ENCODE assay signal across 15 cellular contexts in the genomic region with DNA sequence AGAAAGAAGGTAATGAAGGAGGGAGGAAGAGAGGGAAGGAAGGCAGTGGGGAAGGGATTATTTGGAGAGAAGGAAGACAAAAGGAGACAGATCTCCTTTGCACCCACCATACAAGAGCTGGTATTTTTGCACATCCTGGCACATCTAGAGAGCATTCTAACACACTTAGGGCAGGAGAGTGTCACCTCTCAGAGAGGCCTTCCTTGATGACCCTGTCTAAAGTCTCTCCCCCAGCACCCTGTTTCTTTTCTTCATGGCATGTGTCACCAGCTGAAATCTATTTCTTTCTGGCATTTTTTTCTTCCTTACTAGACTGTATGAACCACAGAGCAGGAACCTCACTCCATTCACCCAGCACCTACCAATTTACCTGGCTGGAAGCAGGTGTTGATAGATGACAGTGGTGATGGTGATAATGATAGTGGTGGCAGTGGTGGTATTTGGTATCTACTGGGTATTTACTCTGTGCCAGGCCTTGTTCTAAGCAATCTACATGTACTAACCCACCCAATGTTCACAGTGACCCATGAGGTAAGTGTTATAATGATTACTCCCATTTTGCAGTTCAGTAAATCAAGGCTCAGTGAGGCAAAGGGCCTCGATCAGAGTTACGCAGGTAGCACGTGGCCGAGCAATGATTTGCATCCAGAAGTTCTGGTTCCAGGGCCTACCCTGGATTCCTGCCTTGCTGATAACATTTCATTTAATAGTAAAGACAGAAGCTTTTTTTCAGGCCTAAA.
DNase-seq lines count a peak whose midpoint lies in the region; ATAC-seq and TF ChIP-seq lines count a peak whose summit lies in the region.
"Had no signal": no experiment of that assay in that cellular context is flagged by ENCODE, and none has a peak within 500 bp of the region (broad histone marks: within the 10 kb centered on the region; RNA-seq: fewer than 3 reads in every experiment).

No MANE protein-coding gene starts in this region.

- no peak for TF ChIP-seq CTCF in breast epithelium (IDR thresholded peaks at IDR 0.05)

- no peak overlapping the region for H3K27ac ChIP-seq in CD4-positive, alpha-beta memory T cell (ENCODE audit: low read depth, low read length)
- no peak overlapping the region for H3K27ac ChIP-seq in aorta (ENCODE audit: low read depth in 1 of 2, low read length in 2 of 2)
- H3K27ac ChIP-seq in breast epithelium, result no peak overlapping the region

- intact Hi-C loops in CD4-positive, alpha-beta memory T cell (cut with micrococcal nuclease), result no loop called here
- intact Hi-C loops in aorta (cut with DNase I) (no loop called here), breast epithelium (cut with DNase I; ENCODE audit: low total_unique reads) (no loop called here)

- peaks cover 17% of the 10 kb centered on the region for H3K36me3 ChIP-seq in CD4-positive, alpha-beta memory T cell (ENCODE audit: insufficient read depth, low read length)
- no peaks in the 10 kb centered on the region for H3K36me3 ChIP-seq in aorta (ENCODE audit: control insufficient read depth in 1 of 2, insufficient read depth in 2 of 2, low read length in 1 of 2)
- no peaks in the 10 kb centered on the region for H3K36me3 ChIP-seq in breast epithelium
- H3K36me3 ChIP-seq: thoracic aorta had no signal

- no peak for TF ChIP-seq POLR2A in breast epithelium (IDR thresholded peaks at IDR 0.05)

- CTCF ChIA-PET in CD4-positive, alpha-beta memory T cell (lab: Charles Lee; ENCODE audit: partially characterized antibody), result interaction anchor here (1.0 to 2.9 kb wide), 4 partner anchors 13 to 184 kb away, joined by 4 to 15 read pairs (median 8); no protein-coding TSS in a partner anchor

- no peak overlapping the region for H3K4me3 ChIP-seq in CD4-positive, alpha-beta memory T cell (ENCODE audit: low read length in 2 of 2)
- H3K4me3 ChIP-seq in aorta (ENCODE audit: low read length in 2 of 2) (no peak overlapping the region), breast epithelium (no peak overlapping the region)
- H3K4me3 ChIP-seq: thoracic aorta had no signal

- POLR2A ChIA-PET in CD4-positive, alpha-beta memory T cell (lab: Charles Lee; ENCODE audit: partially characterized antibody), result interaction anchor here (0.7 to 12.9 kb wide), 4 partner anchors 11 to 131 kb away, joined by 3 to 148 read pairs (median 16); partner anchors contain the start of gene NFATC2

- H3K4me1 ChIP-seq in CD4-positive, alpha-beta memory T cell (ENCODE audit: insufficient read depth, low read length), result peaks cover 93% of the 10 kb centered on the region
- H3K4me1 ChIP-seq in aorta (ENCODE audit: control insufficient read depth in 1 of 2, insufficient read depth in 2 of 2, low read length in 2 of 2), result peaks cover 0 to 2% of the 10 kb centered on the region in 2 donors
- peaks cover 5 to 10% of the 10 kb centered on the region in 2 donors for H3K4me1 ChIP-seq in breast epithelium

- H3K9me3 Mint-ChIP-seq in CD4-positive, alpha-beta memory T cell, result peaks cover 0 to 2% (median 0%) of the 10 kb centered on the region in 8 donors
- no peaks in the 10 kb centered on the region for H3K9me3 Mint-ChIP-seq in IgD-negative memory B cell
- H3K9me3 Mint-ChIP-seq in activated naive CD8-positive, alpha-beta T cell treated with anti-CD3 and anti-CD28 coated beads for 36 hours, result peaks cover 6% of the 10 kb centered on the region
- peaks cover 3% of the 10 kb centered on the region for H3K9me3 Mint-ChIP-seq in natural killer cell treated with Interleukin-12 subunit alpha and Interleukin-12 subunit beta and Interleukin-15 and Interleukin-18, amount 100 ng/mL, for 72 hours

- peak overlapping the region in 5 of 8 donors; percentile 6 to 60 (median 47) for H3K4me3 Mint-ChIP-seq in CD4-positive, alpha-beta memory T cell
- H3K4me3 Mint-ChIP-seq in IgD-negative memory B cell, result no peak overlapping the region
- no peak overlapping the region for H3K4me3 Mint-ChIP-seq in activated naive CD8-positive, alpha-beta T cell treated with anti-CD3 and anti-CD28 coated beads for 36 hours
- peak overlapping the region; percentile 25 for H3K4me3 Mint-ChIP-seq in natural killer cell treated with Interleukin-12 subunit alpha and Interleukin-12 subunit beta and Interleukin-15 and Interleukin-18, amount 100 ng/mL, for 72 hours

- DNase-seq in CD4-positive, alpha-beta memory T cell, result peak in 1 of 5 donors; percentile 52
- DNase-seq in activated naive CD8-positive, alpha-beta T cell treated with anti-CD3 and anti-CD28 coated beads for 36 hours, result no peak
- no peak for DNase-seq in natural killer cell treated with Interleukin-12 subunit alpha and Interleukin-12 subunit beta and Interleukin-15 and Interleukin-18, amount 100 ng/mL, for 72 hours (ENCODE audit: low spot score)
- DNase-seq in NCI-H446 treated with DMSO at 0.1 percent for 48 hours (lab: John Stamatoyannopoulos, UW) (no peak), aorta (no peak), breast epithelium (ENCODE audit: low spot score in 2 of 2) (no peak)
- DNase-seq: activated CD8-positive, alpha-beta memory T cell treated with anti-CD3 and anti-CD28 coated beads for 24 hours; effector CD8-positive, alpha-beta T cell; NCI-H187; NCI-H510A; retina; stimulated activated CD4-positive, alpha-beta T cell treated with anti-CD3 and anti-CD28 coated beads, Interleukin-12 subunit alpha, Interleukin-12 subunit beta, amount 100 ng/mL, for 4 hours had no signal

- no peaks in the 10 kb centered on the region for H3K9me3 ChIP-seq in CD4-positive, alpha-beta memory T cell (ENCODE audit: control insufficient read depth in 1 of 2, low read length in 2 of 2)
- H3K9me3 ChIP-seq in aorta (ENCODE audit: control insufficient read depth, low read length), result no peaks in the 10 kb centered on the region
- H3K9me3 ChIP-seq in breast epithelium, result no peaks in the 10 kb centered on the region
- H3K9me3 ChIP-seq: thoracic aorta had no signal

- 96 to 98% methylated on average over 4 of the region's 4 CpGs for WGBS in aorta, 2 donors

- H3K27me3 Mint-ChIP-seq in CD4-positive, alpha-beta memory T cell, result no peaks in the 10 kb centered on the region
- H3K27me3 Mint-ChIP-seq in IgD-negative memory B cell, result no peaks in the 10 kb centered on the region
- H3K27me3 Mint-ChIP-seq in activated naive CD8-positive, alpha-beta T cell treated with anti-CD3 and anti-CD28 coated beads for 36 hours, result no peaks in the 10 kb centered on the region
- H3K27me3 Mint-ChIP-seq in natural killer cell treated with Interleukin-12 subunit alpha and Interleukin-12 subunit beta and Interleukin-15 and Interleukin-18, amount 100 ng/mL, for 72 hours, result no peaks in the 10 kb centered on the region

- no peaks in the 10 kb centered on the region for H3K27me3 ChIP-seq in CD4-positive, alpha-beta memory T cell (ENCODE audit: insufficient read depth, low read length)
- H3K27me3 ChIP-seq in aorta (ENCODE audit: control insufficient read depth in 1 of 2, insufficient read depth in 2 of 2, low read length in 1 of 2) (no peaks in the 10 kb centered on the region), breast epithelium (no peaks in the 10 kb centered on the region)

- H3K36me3 Mint-ChIP-seq in CD4-positive, alpha-beta memory T cell, result peaks cover 53 to 54% of the 10 kb centered on the region in 2 donors
- H3K36me3 Mint-ChIP-seq in IgD-negative memory B cell, result peaks cover 3% of the 10 kb centered on the region
- H3K36me3 Mint-ChIP-seq in activated naive CD8-positive, alpha-beta T cell treated with anti-CD3 and anti-CD28 coated beads for 36 hours, result peaks cover 49% of the 10 kb centered on the region
- peaks cover 10% of the 10 kb centered on the region for H3K36me3 Mint-ChIP-seq in natural killer cell treated with Interleukin-12 subunit alpha and Interleukin-12 subunit beta and Interleukin-15 and Interleukin-18, amount 100 ng/mL, for 72 hours

- ATAC-seq in natural killer cell treated with Interleukin-12 subunit alpha and Interleukin-12 subunit beta and Interleukin-15 and Interleukin-18, amount 100 ng/mL, for 72 hours, result no peak
- no peak for ATAC-seq in aorta (ENCODE audit: low FRiP score)
- ATAC-seq: left lobe of liver had no signal

- H3K27ac Mint-ChIP-seq in CD4-positive, alpha-beta memory T cell, result peak overlapping the region; percentile 60 to 90 (median 80)
- peak overlapping the region in 2 of 3 donors; percentile 70 to 84 for H3K27ac Mint-ChIP-seq in IgD-negative memory B cell
- H3K27ac Mint-ChIP-seq in activated naive CD8-positive, alpha-beta T cell treated with anti-CD3 and anti-CD28 coated beads for 36 hours, result peak overlapping the region; percentile 43
- peak overlapping the region; percentile 92 to 98 for H3K27ac Mint-ChIP-seq in natural killer cell treated with Interleukin-12 subunit alpha and Interleukin-12 subunit beta and Interleukin-15 and Interleukin-18, amount 100 ng/mL, for 72 hours

- peaks cover 43 to 90% (median 65%) of the 10 kb centered on the region in 4 donors for H3K4me1 Mint-ChIP-seq in CD4-positive, alpha-beta memory T cell
- peaks cover 31 to 32% (median 31%) of the 10 kb centered on the region in 3 donors for H3K4me1 Mint-ChIP-seq in IgD-negative memory B cell
- peaks cover 34% of the 10 kb centered on the region for H3K4me1 Mint-ChIP-seq in activated naive CD8-positive, alpha-beta T cell treated with anti-CD3 and anti-CD28 coated beads for 36 hours
- peaks cover 71 to 82% of the 10 kb centered on the region in 2 donors for H3K4me1 Mint-ChIP-seq in natural killer cell treated with Interleukin-12 subunit alpha and Interleukin-12 subunit beta and Interleukin-15 and Interleukin-18, amount 100 ng/mL, for 72 hours (ENCODE audit: low read depth in 2 of 2)

Comparison
In these comparisons a context has a peak if more than half of its experiments do, and no peak if none do; other contexts are left out.
1. H3K27ac Mint-ChIP-seq: peak in every context shown above with its lines; median percentile 95 in natural killer cell treated with Interleukin-12 subunit alpha and Interleukin-12 subunit beta and Interleukin-15 and Interleukin-18, amount 100 ng/mL, for 72 hours; 80 in CD4-positive, alpha-beta memory T cell; 77 in IgD-negative memory B cell; 43 in activated naive CD8-positive, alpha-beta T cell treated with anti-CD3 and anti-CD28 coated beads for 36 hours.
2. H3K4me3 Mint-ChIP-seq: peak in CD4-positive, alpha-beta memory T cell (5 of 8) and natural killer cell treated with Interleukin-12 subunit alpha and Interleukin-12 subunit beta and Interleukin-15 and Interleukin-18, amount 100 ng/mL, for 72 hours (single experiment); none in IgD-negative memory B cell (0 of 4) and activated naive CD8-positive, alpha-beta T cell treated with anti-CD3 and anti-CD28 coated beads for 36 hours (single experiment).